1 cellular context compared by ENCODE assay signal in the genomic region with DNA sequence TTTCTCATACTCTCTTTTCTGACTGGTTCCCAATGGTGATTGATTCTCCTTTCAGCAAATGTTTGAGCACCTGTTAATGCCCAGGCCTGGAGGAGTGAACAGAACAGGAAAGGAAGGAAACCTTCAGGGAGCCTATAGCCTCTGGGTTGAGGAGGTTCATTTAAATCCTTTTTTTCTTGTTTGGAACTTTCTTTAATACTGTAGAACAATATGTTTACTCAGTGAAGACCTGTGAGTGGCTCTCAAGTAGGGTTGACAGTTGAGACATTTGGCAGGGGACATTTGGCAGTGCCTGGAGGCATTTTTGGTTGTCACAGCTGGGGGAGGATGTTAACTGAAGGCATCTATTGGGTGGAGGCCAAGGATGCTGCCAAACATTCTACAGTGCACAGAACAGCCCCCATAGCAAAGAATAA.
TF ChIP-seq lines count a peak whose summit lies in the region.

No MANE protein-coding gene starts in this region.

TF ChIP-seq in GM12878, 131 proteins besides CTCF, POLR2A, EP300 and RAD21 (continued from another document):
- TF ChIP-seq, protein P1, sequence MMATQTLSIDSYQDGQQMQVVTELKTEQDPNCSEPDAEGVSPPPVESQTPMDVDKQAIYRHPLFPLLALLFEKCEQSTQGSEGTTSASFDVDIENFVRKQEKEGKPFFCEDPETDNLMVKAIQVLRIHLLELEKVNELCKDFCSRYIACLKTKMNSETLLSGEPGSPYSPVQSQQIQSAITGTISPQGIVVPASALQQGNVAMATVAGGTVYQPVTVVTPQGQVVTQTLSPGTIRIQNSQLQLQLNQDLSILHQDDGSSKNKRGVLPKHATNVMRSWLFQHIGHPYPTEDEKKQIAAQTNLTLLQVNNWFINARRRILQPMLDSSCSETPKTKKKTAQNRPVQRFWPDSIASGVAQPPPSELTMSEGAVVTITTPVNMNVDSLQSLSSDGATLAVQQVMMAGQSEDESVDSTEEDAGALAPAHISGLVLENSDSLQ (IDR thresholded peaks at IDR 0.05): peak; percentile 69; the same call in 1 of the 2 replicates
